18 cellular contexts compared by ENCODE assay signal in genomic region chr2:12020833-12021469, GRCh38.
DNase-seq lines count a peak whose midpoint lies in the region; ATAC-seq, FAIRE-seq and TF ChIP-seq lines count a peak whose summit lies in the region.
"Had no signal": no experiment of that assay in that cellular context is flagged by ENCODE, and none has a peak within 500 bp of the region (broad histone marks: within the 10 kb centered on the region; RNA-seq: fewer than 3 reads in every experiment).

No MANE protein-coding gene starts in this region.

- no peaks in the 10 kb centered on the region for H3K9me1 ChIP-seq in K562 (ENCODE audit: control insufficient read depth, insufficient read depth, low read length)

- no peaks in the 10 kb centered on the region for H3K79me2 ChIP-seq in HepG2 (ENCODE audit: insufficient read depth, low read length)
- H3K79me2 ChIP-seq in K562 (ENCODE audit: control insufficient read depth, insufficient read depth, low read length) = no peaks in the 10 kb centered on the region

- BruUV-seq in HepG2 (replicated peaks; lab: Mats Ljungman, UMichigan) (no TSS peak), K562 (replicated peaks; lab: Mats Ljungman, UMichigan) (no TSS peak)

- no peak for ATAC-seq in HepG2
- ATAC-seq in right lobe of liver = no peak
- no peak for ATAC-seq in K562
- no peak for ATAC-seq in body of pancreas
- ATAC-seq: A549, HCT116 had no signal

- H3K9me3 ChIP-seq in HepG2 (ENCODE audit: low read length) = peaks cover 20% of the 10 kb centered on the region
- H3K9me3 ChIP-seq in right lobe of liver = peaks cover 0 to 3% (median 0%) of the 10 kb centered on the region in 4 donors
- H3K9me3 ChIP-seq in K562 (replicated peaks; ENCODE audit: control insufficient read depth, insufficient read depth, low read depth, low read length) = peaks cover 20% of the 10 kb centered on the region
- peaks cover 0 to 8% (median 0%) of the 10 kb centered on the region in 3 donors for H3K9me3 ChIP-seq in body of pancreas

- CTCF ChIA-PET in HepG2 (lab: Yijun Ruan, JAX; ENCODE audit: low intra/inter-chr PET ratio, low total read pairs) = no interaction called here
- CTCF ChIA-PET in K562 (lab: Yijun Ruan, JAX; ENCODE audit: low intra/inter-chr PET ratio) = no interaction called here

- no peak for TF ChIP-seq EP300 in HepG2 (IDR thresholded peaks at IDR 0.05; ENCODE audit: low read depth in 2 of 2, low read length in 2 of 2)
- TF ChIP-seq EP300 in HepG2 (CRISPR knock-in tag; IDR thresholded peaks at IDR 0.05; ENCODE audit: borderline replicate concordance) = no peak
- no peak for TF ChIP-seq EP300 in K562 (IDR thresholded peaks at IDR 0.05; ENCODE audit: low read length)

- FAIRE-seq in HepG2 (lab: Jason Lieb, UNC) (no peak), K562 (lab: Jason Lieb, UNC) (no peak), urothelium cell line (lab: Jason Lieb, UNC) (peak; percentile 65)
- FAIRE-seq: A549 had no signal

- DNase-seq in NCI-H1105 treated with DMSO at 0.1 percent for 48 hours (lab: John Stamatoyannopoulos, UW) (peak; percentile 42), NCI-H1105 (lab: John Stamatoyannopoulos, UW) (no peak), HepG2 (ENCODE audit: low spot score) (no peak), right lobe of liver (no peak), K562 (ENCODE audit: extremely low read depth in 1 of 4, low spot score in 3 of 4) (no peak), urothelium cell line (ENCODE audit: low spot score) (no peak), cerebellar cortex (ENCODE audit: low spot score) (no peak), body of pancreas (no peak)
- DNase-seq: AML-193; CD4-positive, alpha-beta memory T cell; DMS153; DMS79; GDM1; GOT3; H7 had no signal

- no peak for TF ChIP-seq RAD21 in HepG2 (CRISPR knock-in tag; IDR thresholded peaks at IDR 0.05)
- TF ChIP-seq RAD21 in K562 (CRISPR knock-in tag; conservative IDR thresholded peaks at IDR 0.05 in 1 of 2, IDR thresholded peaks at IDR 0.05 in 1 of 2) = no peak

- H3K4me1 ChIP-seq in HepG2 (ENCODE audit: insufficient read depth, low read length) (no peaks in the 10 kb centered on the region), right lobe of liver (no peaks in the 10 kb centered on the region), K562 (replicated peaks in 1 of 2; ENCODE audit: control insufficient read depth in 2 of 2, insufficient read depth in 2 of 2, low read length in 2 of 2) (no peaks in the 10 kb centered on the region), body of pancreas (no peaks in the 10 kb centered on the region)
- H3K4me1 ChIP-seq: A549 had no signal

- no peak overlapping the region for H3K9ac ChIP-seq in HepG2 (ENCODE audit: insufficient read depth, low read depth, low read length)
- no peak overlapping the region for H3K9ac ChIP-seq in K562 (ENCODE audit: insufficient read depth in 1 of 2, low read depth in 2 of 2, low read length in 2 of 2)

- peaks cover 0 to 5% of the 10 kb centered on the region in 2 experiments; a peak in 3 of 5 replicates for H3K27me3 ChIP-seq in HepG2 (ENCODE audit: control insufficient read depth in 1 of 2, insufficient read depth in 2 of 2, low read length in 2 of 2)
- H3K27me3 ChIP-seq in right lobe of liver = no peaks in the 10 kb centered on the region
- no peaks in the 10 kb centered on the region for H3K27me3 ChIP-seq in K562 (ENCODE audit: control insufficient read depth in 2 of 2, insufficient read depth in 2 of 2, low read length in 2 of 2)
- H3K27me3 ChIP-seq in body of pancreas = no peaks in the 10 kb centered on the region

- WGBS in HepG2 (ENCODE audit: low lambda C conversion rate) = 3% methylated on average over 3 of the region's 3 CpGs
- WGBS in right lobe of liver (ENCODE audit: insufficient coverage, low coverage, low lambda C conversion rate, missing lambda C conversion rate) = 94% methylated on average over 3 of the region's 3 CpGs
- 56% methylated on average over 3 of the region's 3 CpGs for WGBS in K562 (ENCODE audit: insufficient coverage, low coverage, missing lambda C conversion rate)
- 87 to 90% methylated on average over 3 of the region's 3 CpGs for WGBS in body of pancreas, 2 donors

- POLR2A ChIA-PET in HepG2 (lab: Yijun Ruan, JAX) = no interaction called here
- POLR2A ChIA-PET in K562 (lab: Yijun Ruan, JAX) = interaction anchor here (0.6 to 1.3 kb wide), 2 partner anchors 11 to 104 kb away, joined by 3 read pairs; no protein-coding TSS in a partner anchor

- H3K27ac ChIP-seq in HepG2 (ENCODE audit: extremely low read length, insufficient read depth, low read length) = no peak overlapping the region
- H3K27ac ChIP-seq in right lobe of liver = no peak overlapping the region
- H3K27ac ChIP-seq in K562 (ENCODE audit: extremely low read depth, low read depth, low read length) = no peak overlapping the region
- H3K27ac ChIP-seq in body of pancreas = no peak overlapping the region
- H3K27ac ChIP-seq: 22Rv1, A549 had no signal

- H3K36me3 ChIP-seq in HepG2 (replicated peaks in 1 of 2; ENCODE audit: control insufficient read depth in 1 of 2, insufficient read depth in 2 of 2, low read length in 2 of 2) (no peaks in the 10 kb centered on the region), right lobe of liver (no peaks in the 10 kb centered on the region), K562 (ENCODE audit: control insufficient read depth, insufficient read depth, low read length) (no peaks in the 10 kb centered on the region), body of pancreas (replicated peaks in 1 of 2; ENCODE audit: insufficient read depth in 1 of 2, low read depth in 2 of 2) (no peaks in the 10 kb centered on the region)

- TF ChIP-seq CTCF in HepG2 (CRISPR knock-in tag; IDR thresholded peaks at IDR 0.05) (no peak), right lobe of liver (IDR thresholded peaks at IDR 0.05) (no peak), K562 (IDR thresholded peaks at IDR 0.05 in 2 of 3, conservative IDR thresholded peaks at IDR 0.05 in 1 of 3; ENCODE audit: insufficient read depth in 2 of 3, low read depth in 1 of 3, low read length in 3 of 3) (no peak), body of pancreas (IDR thresholded peaks at IDR 0.05) (no peak)

- no peaks in the 10 kb centered on the region for H4K20me1 ChIP-seq in HepG2 (ENCODE audit: insufficient read depth, low read length)
- H4K20me1 ChIP-seq in K562 (replicated peaks; ENCODE audit: control insufficient read depth, insufficient read depth, low read length) = no peaks in the 10 kb centered on the region

- intact Hi-C loops in HepG2 (cut with micrococcal nuclease; ENCODE audit: unreplicated experiment) (no loop called here), right lobe of liver (cut with DNase I) (no loop called here), K562 (cut with micrococcal nuclease) (no loop called here), body of pancreas (cut with DNase I) (no loop called here)

- H3K4me2 ChIP-seq in HepG2 (ENCODE audit: low read depth, low read length) (no peak overlapping the region), K562 (ENCODE audit: insufficient read depth, low read length) (no peak overlapping the region)
- H3K4me2 ChIP-seq: A549 had no signal

- in situ Hi-C loops in HepG2 (cut with HindIII; ENCODE audit: extremely low pct_ligation_motif_present, low pct_unique_long_range_greater_than_20kb) = no loop called here
- in situ Hi-C loops in K562 (cut with MboI) = no loop called here

- no peak overlapping the region for H3K4me3 ChIP-seq in HepG2 (replicated peaks in 1 of 3; ENCODE audit: insufficient read depth in 1 of 3, low read depth in 2 of 3, low read length in 3 of 3)
- no peak overlapping the region for H3K4me3 ChIP-seq in right lobe of liver
- no peak overlapping the region for H3K4me3 ChIP-seq in K562
- H3K4me3 ChIP-seq in body of pancreas = no peak overlapping the region
- H3K4me3 ChIP-seq: A549 had no signal

- H2AFZ ChIP-seq in HepG2 (ENCODE audit: low read length) (no peak overlapping the region), K562 (ENCODE audit: low read depth, low read length) (no peak overlapping the region)

- no peak for TF ChIP-seq POLR2A in HepG2 (IDR thresholded peaks at IDR 0.05; ENCODE audit: insufficient read depth in 1 of 2, low read depth in 2 of 2, low read length in 2 of 2)
- TF ChIP-seq POLR2A in right lobe of liver (IDR thresholded peaks at IDR 0.05) = no peak
- no peak for TF ChIP-seq POLR2A in K562 (conservative IDR thresholded peaks at IDR 0.05)
- TF ChIP-seq POLR2A in body of pancreas (IDR thresholded peaks at IDR 0.05) = no peak

TF ChIP-seq in HepG2, 621 proteins besides CTCF, POLR2A, EP300 and RAD21:
- TF ChIP-seq ZNF124 (CRISPR knock-in tag; IDR thresholded peaks at IDR 0.05) = peak; percentile 75; the same call in 1 of the 2 replicates
- TF ChIP-seq ZNF703 (CRISPR knock-in tag; IDR thresholded peaks at IDR 0.05; ENCODE audit: borderline replicate concordance) = no peak

TF ChIP-seq in K562, 482 proteins besides CTCF, POLR2A, EP300 and RAD21 (continues in another document):
- TF ChIP-seq TRIM28 (IDR thresholded peaks at IDR 0.05) (peak; percentile 80; the same call in 1 of the 2 replicates), TRIM24 (IDR thresholded peaks at IDR 0.05) (0 out of 4 replicates have a peak, but pooled peaks of 1 of the 2 experiments have one; percentile 28), CBX3 (IDR thresholded peaks at IDR 0.05; ENCODE audit: borderline replicate concordance in 1 of 2, low read length in 2 of 2) (peak in 1 of 2 experiments; percentile 55; a peak in 1 of 3 replicates), ZBTB11 (CRISPR knock-in tag; IDR thresholded peaks at IDR 0.05) (no peak), MAZ (CRISPR knock-in tag; conservative IDR thresholded peaks at IDR 0.05 in 1 of 2, IDR thresholded peaks at IDR 0.05 in 1 of 2) (no peak), TEAD1 (CRISPR knock-in tag; IDR thresholded peaks at IDR 0.05) (no peak), ELF1 (tag; IDR thresholded peaks at IDR 0.05) (no peak)
